25 cellular contexts compared by ENCODE assay signal in the genomic region with DNA sequence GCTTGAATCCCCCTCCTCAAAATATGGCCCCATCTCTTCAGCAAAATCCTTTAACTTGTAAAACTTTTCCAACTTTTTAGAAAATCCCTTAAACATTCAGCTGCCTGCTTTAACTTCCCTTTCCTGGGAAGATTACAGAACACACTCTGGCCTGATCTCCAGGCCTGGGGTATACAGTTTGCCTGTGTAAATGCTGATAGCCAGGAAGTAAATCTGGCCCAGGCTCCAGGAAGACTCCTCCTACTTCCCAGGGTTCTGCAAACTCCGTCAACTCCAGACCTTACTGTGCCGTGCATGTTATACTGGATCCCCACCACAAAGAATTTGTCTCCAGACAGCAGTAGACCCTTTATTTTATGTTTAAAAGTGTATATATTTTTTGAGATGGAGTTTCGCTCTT.
DNase-seq lines count a peak whose midpoint lies in the region; ATAC-seq and TF ChIP-seq lines count a peak whose summit lies in the region.
"Had no signal": no experiment of that assay in that cellular context is flagged by ENCODE, and none has a peak within 500 bp of the region (broad histone marks: within the 10 kb centered on the region; RNA-seq: fewer than 3 reads in every experiment).

No MANE protein-coding gene starts in this region.

- peak overlapping the region; percentile 81 for H2AFZ ChIP-seq in smooth muscle cell (ENCODE audit: low read depth)
- H2AFZ ChIP-seq: GM23338 had no signal

- H3K27ac Mint-ChIP-seq in T-helper 1 cell treated with Interleukin-12 subunit alpha and Interleukin-12 subunit beta and Interleukin-4 antibody, amounts not matched to agents 30 μg/mL and 1 μg/mL, for 36 hours = peak overlapping the region; percentile 4
- peak overlapping the region; percentile 55 for H3K27ac Mint-ChIP-seq in endothelial cell (ENCODE audit: unreplicated experiment)
- no peak overlapping the region for H3K27ac Mint-ChIP-seq in activated CD8-positive, alpha-beta memory T cell treated with anti-CD3 and anti-CD28 coated beads, Interleukin-2, amount 10 ng/mL, durations not matched to agents 7 days and 5 days
- H3K27ac Mint-ChIP-seq: B cell; CD8-positive, alpha-beta memory T cell; GM23338 had no signal

- no peaks in the 10 kb centered on the region for H3K9me3 ChIP-seq in mesodermal cell (ENCODE audit: control insufficient read depth, low read length)
- no peaks in the 10 kb centered on the region for H3K9me3 ChIP-seq in smooth muscle cell (replicated peaks; ENCODE audit: low read depth)
- no peaks in the 10 kb centered on the region; the same call in 1 of the 2 replicates for H3K9me3 ChIP-seq in BE2C

- H3F3A ChIP-seq in smooth muscle cell (ENCODE audit: low read depth) = peaks cover 20% of the 10 kb centered on the region

- no peaks in the 10 kb centered on the region for H4K20me1 ChIP-seq in smooth muscle cell (ENCODE audit: low read depth)

- H3K27ac ChIP-seq in mesodermal cell (ENCODE audit: low read depth, low read length, severe bottlenecking) (peak overlapping the region; percentile 59), smooth muscle cell (ENCODE audit: low read depth) (peak overlapping the region; percentile 58)
- H3K27ac ChIP-seq: 22Rv1, KMS-11 had no signal

- peaks cover 4% of the 10 kb centered on the region for H3K9me3 Mint-ChIP-seq in T-helper 1 cell treated with Interleukin-12 subunit alpha and Interleukin-12 subunit beta and Interleukin-4 antibody, amounts not matched to agents 30 μg/mL and 1 μg/mL, for 36 hours
- no peaks in the 10 kb centered on the region for H3K9me3 Mint-ChIP-seq in endothelial cell (ENCODE audit: unreplicated experiment)
- H3K9me3 Mint-ChIP-seq in activated CD8-positive, alpha-beta memory T cell treated with anti-CD3 and anti-CD28 coated beads, Interleukin-2, amount 10 ng/mL, durations not matched to agents 7 days and 5 days (ENCODE audit: low read depth) = no peaks in the 10 kb centered on the region
- H3K9me3 Mint-ChIP-seq: CD8-positive, alpha-beta memory T cell had no signal

- H3K36me3 ChIP-seq in mesodermal cell (ENCODE audit: control insufficient read depth, insufficient read depth, low read length) = no peaks in the 10 kb centered on the region
- H3K36me3 ChIP-seq in smooth muscle cell (ENCODE audit: low read depth) = no peaks in the 10 kb centered on the region
- no peaks in the 10 kb centered on the region for H3K36me3 ChIP-seq in BE2C

- H3K27me3 Mint-ChIP-seq in T-helper 1 cell treated with Interleukin-12 subunit alpha and Interleukin-12 subunit beta and Interleukin-4 antibody, amounts not matched to agents 30 μg/mL and 1 μg/mL, for 36 hours (ENCODE audit: low read depth) = peaks cover 4% of the 10 kb centered on the region
- peaks cover 2% of the 10 kb centered on the region for H3K27me3 Mint-ChIP-seq in endothelial cell (ENCODE audit: unreplicated experiment)
- peaks cover 6% of the 10 kb centered on the region for H3K27me3 Mint-ChIP-seq in activated CD8-positive, alpha-beta memory T cell treated with anti-CD3 and anti-CD28 coated beads, Interleukin-2, amount 10 ng/mL, durations not matched to agents 7 days and 5 days

- no peak for ATAC-seq in activated CD8-positive, alpha-beta memory T cell treated with anti-CD3 and anti-CD28 coated beads, Interleukin-2, amount 10 ng/mL, durations not matched to agents 7 days and 5 days
- ATAC-seq: GM23338, PC-3 had no signal

- no peaks in the 10 kb centered on the region for H3K4me1 Mint-ChIP-seq in T-helper 1 cell treated with Interleukin-12 subunit alpha and Interleukin-12 subunit beta and Interleukin-4 antibody, amounts not matched to agents 30 μg/mL and 1 μg/mL, for 36 hours (ENCODE audit: low read depth)
- peaks cover 7% of the 10 kb centered on the region for H3K4me1 Mint-ChIP-seq in endothelial cell (ENCODE audit: unreplicated experiment)
- H3K4me1 Mint-ChIP-seq in activated CD8-positive, alpha-beta memory T cell treated with anti-CD3 and anti-CD28 coated beads, Interleukin-2, amount 10 ng/mL, durations not matched to agents 7 days and 5 days = no peaks in the 10 kb centered on the region
- H3K4me1 Mint-ChIP-seq: B cell; CD14-positive monocyte; CD8-positive, alpha-beta memory T cell; IgD-negative memory B cell had no signal

- H3K4me3 ChIP-seq in mesodermal cell (ENCODE audit: extremely low read depth, insufficient read depth, low read length, poor library complexity, severe bottlenecking) (no peak overlapping the region), smooth muscle cell (no peak overlapping the region), BE2C (ENCODE audit: low read depth, low read length) (no peak overlapping the region)
- H3K4me3 ChIP-seq: GM23338 had no signal

- no peak overlapping the region for H3K9ac ChIP-seq in smooth muscle cell (ENCODE audit: low read depth)
- H3K9ac ChIP-seq: KMS-11 had no signal

- CTCF ChIA-PET in activated CD8-positive, alpha-beta memory T cell treated with anti-CD3 and anti-CD28 coated beads, Interleukin-2, amount 10 ng/mL, durations not matched to agents 7 days and 5 days (lab: Charles Lee) = no interaction called here

- peaks cover 21% of the 10 kb centered on the region for H3K36me3 Mint-ChIP-seq in T-helper 1 cell treated with Interleukin-12 subunit alpha and Interleukin-12 subunit beta and Interleukin-4 antibody, amounts not matched to agents 30 μg/mL and 1 μg/mL, for 36 hours (ENCODE audit: low read depth)
- H3K36me3 Mint-ChIP-seq in endothelial cell (ENCODE audit: low read depth, unreplicated experiment) = no peaks in the 10 kb centered on the region
- peaks cover 2% of the 10 kb centered on the region for H3K36me3 Mint-ChIP-seq in activated CD8-positive, alpha-beta memory T cell treated with anti-CD3 and anti-CD28 coated beads, Interleukin-2, amount 10 ng/mL, durations not matched to agents 7 days and 5 days
- H3K36me3 Mint-ChIP-seq: CD14-positive monocyte had no signal

- no peak overlapping the region for H3K4me3 Mint-ChIP-seq in T-helper 1 cell treated with Interleukin-12 subunit alpha and Interleukin-12 subunit beta and Interleukin-4 antibody, amounts not matched to agents 30 μg/mL and 1 μg/mL, for 36 hours
- H3K4me3 Mint-ChIP-seq in endothelial cell (ENCODE audit: unreplicated experiment) = no peak overlapping the region
- no peak overlapping the region for H3K4me3 Mint-ChIP-seq in activated CD8-positive, alpha-beta memory T cell treated with anti-CD3 and anti-CD28 coated beads, Interleukin-2, amount 10 ng/mL, durations not matched to agents 7 days and 5 days
- H3K4me3 Mint-ChIP-seq: B cell; CD14-positive monocyte; CD8-positive, alpha-beta memory T cell; GM23338; H9; IgD-negative memory B cell had no signal

- H3K4me1 ChIP-seq in mesodermal cell (ENCODE audit: control insufficient read depth, insufficient read depth, low read length, poor library complexity, severe bottlenecking) (peaks cover 10% of the 10 kb centered on the region), smooth muscle cell (ENCODE audit: low read depth) (peaks cover 13% of the 10 kb centered on the region), BE2C (no peaks in the 10 kb centered on the region)

- H3K27me3 ChIP-seq in smooth muscle cell (ENCODE audit: low read depth) (no peaks in the 10 kb centered on the region), BE2C (no peaks in the 10 kb centered on the region)

- no peaks in the 10 kb centered on the region for H3K79me2 ChIP-seq in smooth muscle cell (ENCODE audit: low read depth)

- WGBS in mesodermal cell (ENCODE audit: insufficient coverage in 2 of 2), 2 experiments = no CpG with 5 or more reads among the region's 3 CpGs
- WGBS in smooth muscle cell (ENCODE audit: low lambda C conversion rate) = 57% methylated on average over 3 of the region's 3 CpGs

- TF ChIP-seq CTCF in endothelial cell (IDR thresholded peaks at IDR 0.05; ENCODE audit: unreplicated experiment) = no peak
- TF ChIP-seq CTCF in smooth muscle cell (IDR thresholded peaks at IDR 0.05; ENCODE audit: borderline replicate concordance, insufficient read depth, poor library complexity, severe bottlenecking) = no peak
- no peak for TF ChIP-seq CTCF in BE2C (IDR thresholded peaks at IDR 0.05; ENCODE audit: low read depth, low read length)

- DNase-seq in T-helper 1 cell (no peak), endothelial cell (ENCODE audit: low spot score) (no peak), smooth muscle cell (lab: John Stamatoyannopoulos, UW; ENCODE audit: unreplicated experiment) (no peak), BE2C (no peak)
- no peak for DNase-seq in activated CD8-positive, alpha-beta memory T cell treated with anti-CD3 and anti-CD28 coated beads, Interleukin-2, amount 10 ng/mL, durations not matched to agents 7 days and 5 days
- DNase-seq: CD8-positive, alpha-beta memory T cell; DMS 273 treated with DMSO at 0.1 percent for 48 hours; DMS79 treated with DMSO at 0.1 percent for 48 hours; GF-D8; H9; MM.1S; NCI-H2029; NCI-H446 treated with DMSO at 0.1 percent for 48 hours; NCI-H526; NCI-H82; NK-92 treated with Interleukin-12 subunit alpha and Interleukin-12 subunit beta, amount 100 ng/mL, for 24 hours; PC-3 had no signal

- no peak overlapping the region for H3K4me2 ChIP-seq in smooth muscle cell
- H3K4me2 ChIP-seq: GM23338, KMS-11 had no signal
